In the genomic region with DNA sequence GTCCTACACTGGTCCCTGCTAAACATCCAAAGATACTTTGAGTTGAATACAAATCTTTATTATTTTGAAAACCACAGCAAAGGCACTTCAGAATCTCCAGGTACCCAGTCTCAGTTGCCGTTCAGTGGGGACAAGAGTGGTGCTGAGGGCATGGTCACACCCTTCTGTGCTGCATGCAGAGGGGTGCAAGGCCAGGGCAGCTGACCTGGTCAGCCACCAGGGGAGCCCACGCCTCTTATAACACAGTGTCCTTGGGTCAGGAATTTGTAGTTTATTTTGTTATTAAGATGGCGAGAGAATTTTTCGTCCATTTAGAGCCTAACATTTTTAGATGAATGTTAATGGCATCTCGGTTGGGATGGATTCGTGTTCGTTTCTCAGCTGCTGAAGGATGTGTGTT, we compare ENCODE assay signal across 2 cellular contexts. TPM values are rescaled to one million over a fixed set of nuclear protein-coding genes. Genes with fewer than 3 reads are reported as not detected.
"Had no signal": no experiment of that assay in that cellular context is flagged by ENCODE, and none has a peak within 500 bp of the region (broad histone marks: within the 10 kb centered on the region; RNA-seq: fewer than 3 reads in every experiment).

No MANE protein-coding gene starts in this region.

RNA-seq across cellular contexts. Expression of a gene that starts 16.0 kb away (rescaled TPM):
- total RNA-seq: G401 had no signal

RNA-seq across cellular contexts. Expression of a gene that starts 23.5 kb away (rescaled TPM):
- total RNA-seq: G401, GM12878 had no signal
- polyA plus RNA-seq: GM12878 had no signal
